Comparison of ENCODE assay signal across 8 cellular contexts in genomic region chr21:36699026-36699545, GRCh38. TPM values are rescaled to one million over a fixed set of nuclear protein-coding genes. Genes with fewer than 3 reads are reported as not detected.
DNase-seq lines count a peak whose midpoint lies in the region; FAIRE-seq and TF ChIP-seq lines count a peak whose summit lies in the region.

SIM2 (plus strand) TSS chr21:36699115; CDS start chr21:36699747, 632 bp downstream.

- H3K9ac ChIP-seq in colonic mucosa (ENCODE audit: low read depth in 2 of 2, low read length in 2 of 2): peak within 1 kb of the TSS in 1 of 2 donors; percentile 30

- no peak for FAIRE-seq in GM12891 (lab: Jason Lieb, UNC)

- peaks cover 8% of the 10 kb centered on the region for H3K4me1 ChIP-seq in colonic mucosa

- H3K36me3 ChIP-seq in colonic mucosa: no peaks in the 10 kb centered on the region

- TF ChIP-seq CTCF in colonic mucosa (IDR thresholded peaks at IDR 0.05): no peak
- TF ChIP-seq CTCF in nephron (IDR thresholded peaks at IDR 0.05; ENCODE audit: unreplicated experiment in 3 of 3): no peak

- H3K27me3 ChIP-seq in colonic mucosa: peaks cover 99% of the 10 kb centered on the region

- H3K4me3 ChIP-seq in colonic mucosa: peak within 1 kb of the TSS; percentile 30

- no peaks in the 10 kb centered on the region for H3K9me3 Mint-ChIP-seq in nephron

- H3K27ac Mint-ChIP-seq in nephron: peak within 1 kb of the TSS in 1 of 3 experiments; percentile 92

- intact Hi-C loops in colonic mucosa (cut with DNase I): no loop called here

- H3K27me3 Mint-ChIP-seq in nephron (ENCODE audit: low read depth): peaks cover 97% of the 10 kb centered on the region

- no peaks in the 10 kb centered on the region for H3K9me3 ChIP-seq in colonic mucosa

- TF ChIP-seq POLR2A in GM12891 (IDR thresholded peaks at IDR 0.05; ENCODE audit: low read depth, low read length): no peak

- no peak within 1 kb of the TSS for H3K27ac ChIP-seq in colonic mucosa

- H3K36me3 Mint-ChIP-seq in nephron (ENCODE audit: low read depth): no peaks in the 10 kb centered on the region

- H3K4me1 Mint-ChIP-seq in nephron: peaks cover 37% of the 10 kb centered on the region

- DNase-seq in GM12891 (ENCODE audit: insufficient read length, low spot score): peak; percentile 22
- DNase-seq in NCI-H1930 (lab: John Stamatoyannopoulos, UW): peak; percentile 58 to 60
- DNase-seq in colonic mucosa: no peak
- DNase-seq in T-helper 9 cell: no peak
- no peak for DNase-seq in AML-193 (lab: John Stamatoyannopoulos, UW)
- no peak for DNase-seq in foreskin melanocyte
- DNase-seq in HPDE6-E6E7 (ENCODE audit: extremely low spot score): no peak

- H3K4me3 Mint-ChIP-seq in nephron: peak within 1 kb of the TSS; percentile 76 to 84 (median 79)

TF ChIP-seq in GM12891, 5 proteins besides CTCF, POLR2A, EP300 and RAD21:
- TF ChIP-seq SPI1 (IDR thresholded peaks at IDR 0.05; ENCODE audit: low read depth, low read length): no peak

RNA-seq across cellular contexts. Expression of gene SIM2, which starts in this region (rescaled TPM):
- polyA plus RNA-seq in GM12891 (2012; ENCODE audit: low read depth, missing spikeins): 0.04 TPM
- total RNA-seq in colonic mucosa: under 1 TPM; 0.07 to 0.08 TPM

Comparison
In these comparisons a context has a peak if more than half of its experiments do, and no peak if none do; other contexts are left out.
1. DNase-seq: peak in GM12891 (single experiment) and NCI-H1930 (2 of 2); none in colonic mucosa (single experiment), T-helper 9 cell (single experiment), AML-193 (0 of 2), foreskin melanocyte (single experiment) and HPDE6-E6E7 (single experiment).